40 cellular contexts compared by ENCODE assay signal in genomic region chrX:87098477-87098876, GRCh38.
"Had no signal": no experiment of that assay in that cellular context is flagged by ENCODE, and none has a peak within 500 bp of the region (broad histone marks: within the 10 kb centered on the region; RNA-seq: fewer than 3 reads in every experiment).

No MANE protein-coding gene starts in this region.

- FAIRE-seq: bronchial epithelial cell had no signal

- H3K27me3 ChIP-seq: ascending aorta, body of pancreas, brain microvascular endothelial cell, cardiac muscle cell had no signal

- H3K9me3 ChIP-seq: adrenal gland, ascending aorta, body of pancreas, breast epithelium had no signal

- H3K36me3 ChIP-seq: adrenal gland, ascending aorta, brain microvascular endothelial cell, breast epithelium, cardiac muscle cell had no signal

- H3K4me3 Mint-ChIP-seq: activated naive CD4-positive, alpha-beta T cell treated with anti-CD3 and anti-CD28 coated beads for 36 hours; activated naive CD4-positive, alpha-beta T cell treated with anti-CD3 and anti-CD28 coated beads, Interleukin-2, amount 10 ng/mL, durations not matched to agents 7 days and 5 days; activated naive CD4-positive, alpha-beta T cell treated with anti-CD3 and anti-CD28 coated beads, Interleukin-2, amount 50 U/mL, for 24 hours; activated naive CD8-positive, alpha-beta T cell; activated naive CD8-positive, alpha-beta T cell treated with anti-CD3 and anti-CD28 coated beads for 36 hours; activated naive CD8-positive, alpha-beta T cell treated with anti-CD3 and anti-CD28 coated beads, Interleukin-2, amount 10 ng/mL, durations not matched to agents 7 days and 5 days; activated naive CD8-positive, alpha-beta T cell treated with anti-CD3 and anti-CD28 coated beads, Interleukin-2, amount 50 U/mL, for 24 hours; activated T-cell treated with anti-CD3 and anti-CD28 coated beads, Interleukin-2, amount 50 U/mL, for 24 hours; activated T-cell treated with anti-CD3 and anti-CD28 coated beads, Interleukin-2, amount 50 U/mL, for 4 hours; activated T-cell treated with anti-CD3 and anti-CD28 coated beads, Interleukin-2, amount 50 U/mL, for 72 hours; activated T-helper 1 cell treated with anti-CD3 and anti-CD28 coated beads, Interleukin-12 subunit alpha, Interleukin-12 subunit beta, Interleukin-2, Interleukin-4 antibody, amounts not matched to agents 30 ng/mL and 10 ng/mL and 1 ng/mL, durations not matched to agents 14 hours and 24 hours and 36 hours; activated T-helper 17 cell treated with anti-CD3 and anti-CD28 coated beads, Interleukin-2, amount 50 U/mL, for 72 hours; brain; central memory CD8-positive, alpha-beta T cell had no signal

- H3K4me1 Mint-ChIP-seq: activated naive CD4-positive, alpha-beta T cell treated with anti-CD3 and anti-CD28 coated beads, Interleukin-2, amount 10 ng/mL, durations not matched to agents 7 days and 5 days; activated naive CD4-positive, alpha-beta T cell treated with anti-CD3 and anti-CD28 coated beads, Interleukin-2, amount 50 U/mL, for 24 hours; activated naive CD8-positive, alpha-beta T cell treated with anti-CD3 and anti-CD28 coated beads for 36 hours; activated naive CD8-positive, alpha-beta T cell treated with anti-CD3 and anti-CD28 coated beads, Interleukin-2, amount 10 ng/mL, durations not matched to agents 7 days and 5 days; activated naive CD8-positive, alpha-beta T cell treated with anti-CD3 and anti-CD28 coated beads, Interleukin-2, amount 50 U/mL, for 24 hours; activated T-helper 17 cell treated with anti-CD3 and anti-CD28 coated beads, Interleukin-2, amount 50 U/mL, for 72 hours; brain; central memory CD8-positive, alpha-beta T cell had no signal

- DNase-seq: activated effector memory CD4-positive, alpha-beta T cell treated with anti-CD3 and anti-CD28 coated beads, Interleukin-2, amount 50 U/mL, for 16 hours; activated effector memory CD4-positive, alpha-beta T cell treated with Interleukin-2 at 50 U/mL for 16 hours; activated gamma-delta T cell; activated gamma-delta T cell treated with Interleukin-2 at 50 U/mL for 16 hours; activated naive CD4-positive, alpha-beta T cell; activated naive CD4-positive, alpha-beta T cell treated with anti-CD3 and anti-CD28 coated beads for 36 hours; activated naive CD4-positive, alpha-beta T cell treated with anti-CD3 and anti-CD28 coated beads, Interleukin-2, amount 10 ng/mL, durations not matched to agents 7 days and 5 days; activated naive CD4-positive, alpha-beta T cell treated with anti-CD3 and anti-CD28 coated beads, Interleukin-2, amount 50 U/mL, for 16 hours; activated naive CD4-positive, alpha-beta T cell treated with Interleukin-2 at 50 U/mL for 16 hours; activated naive CD8-positive, alpha-beta T cell treated with anti-CD3 and anti-CD28 coated beads for 36 hours; activated naive CD8-positive, alpha-beta T cell treated with anti-CD3 and anti-CD28 coated beads, Interleukin-2, amount 10 ng/mL, durations not matched to agents 7 days and 5 days; activated naive CD8-positive, alpha-beta T cell treated with anti-CD3 and anti-CD28 coated beads, Interleukin-2, amount 50 U/mL, for 24 hours; activated T-cell treated with anti-CD3 and anti-CD28 coated beads for 4 hours; activated T-cell treated with anti-CD3 and anti-CD28 coated beads, Interleukin-2, amount 50 U/mL, for 1 hour; activated T-cell treated with anti-CD3 and anti-CD28 coated beads, Interleukin-2, amount 50 U/mL, for 24 hours; activated T-cell treated with anti-CD3 and anti-CD28 coated beads, Interleukin-2, amount 50 U/mL, for 4 hours; activated T-cell treated with anti-CD3 and anti-CD28 coated beads, Interleukin-2, amount 50 U/mL, for 48 hours; activated T-cell treated with anti-CD3 and anti-CD28 coated beads, Interleukin-2, amount 50 U/mL, for 72 hours; adrenal gland; amniotic stem cell; amygdala; anterior cingulate cortex; aorta; body of pancreas; brain microvascular endothelial cell; caudate nucleus; central memory CD4-positive, alpha-beta T cell; cerebellar nuclear complex had no signal

- H3K4me1 ChIP-seq: adrenal gland, ascending aorta, body of pancreas, breast epithelium had no signal

- H3K27me3 Mint-ChIP-seq: activated naive CD4-positive, alpha-beta T cell treated with anti-CD3 and anti-CD28 coated beads, Interleukin-2, amount 10 ng/mL, durations not matched to agents 7 days and 5 days; activated naive CD4-positive, alpha-beta T cell treated with anti-CD3 and anti-CD28 coated beads, Interleukin-2, amount 50 U/mL, for 24 hours; activated naive CD8-positive, alpha-beta T cell; activated naive CD8-positive, alpha-beta T cell treated with anti-CD3 and anti-CD28 coated beads for 36 hours; activated naive CD8-positive, alpha-beta T cell treated with anti-CD3 and anti-CD28 coated beads, Interleukin-2, amount 10 ng/mL, durations not matched to agents 7 days and 5 days; activated naive CD8-positive, alpha-beta T cell treated with anti-CD3 and anti-CD28 coated beads, Interleukin-2, amount 50 U/mL, for 24 hours; activated T-helper 17 cell treated with anti-CD3 and anti-CD28 coated beads, Interleukin-2, amount 50 U/mL, for 72 hours; brain; central memory CD8-positive, alpha-beta T cell had no signal

- H3K36me3 Mint-ChIP-seq: activated naive CD4-positive, alpha-beta T cell treated with anti-CD3 and anti-CD28 coated beads, Interleukin-2, amount 10 ng/mL, durations not matched to agents 7 days and 5 days; activated naive CD4-positive, alpha-beta T cell treated with anti-CD3 and anti-CD28 coated beads, Interleukin-2, amount 50 U/mL, for 24 hours; activated naive CD4-positive, alpha-beta T cell treated with anti-CD3 and anti-CD28 coated beads, Interleukin-2, amount 50 U/mL, for 72 hours; activated naive CD8-positive, alpha-beta T cell; activated naive CD8-positive, alpha-beta T cell treated with anti-CD3 and anti-CD28 coated beads for 36 hours; activated naive CD8-positive, alpha-beta T cell treated with anti-CD3 and anti-CD28 coated beads, Interleukin-2, amount 10 ng/mL, durations not matched to agents 7 days and 5 days; brain had no signal

- H3K4me3 ChIP-seq: adrenal gland, ascending aorta, body of pancreas, breast epithelium, cardiac muscle cell had no signal

- ATAC-seq: activated naive CD4-positive, alpha-beta T cell treated with anti-CD3 and anti-CD28 coated beads, Interleukin-2, amount 50 U/mL, for 72 hours; activated naive CD8-positive, alpha-beta T cell treated with anti-CD3 and anti-CD28 coated beads, Interleukin-2, amount 50 U/mL, for 24 hours; activated T-cell treated with anti-CD3 and anti-CD28 coated beads, Interleukin-2, amount 50 U/mL, for 4 hours; activated T-cell treated with anti-CD3 and anti-CD28 coated beads, Interleukin-2, amount 50 U/mL, for 72 hours; activated T-helper 17 cell treated with anti-CD3 and anti-CD28 coated beads, Interleukin-2, amount 50 U/mL, for 72 hours; body of pancreas had no signal

- H3K9me3 Mint-ChIP-seq: activated naive CD4-positive, alpha-beta T cell treated with anti-CD3 and anti-CD28 coated beads, Interleukin-2, amount 10 ng/mL, durations not matched to agents 7 days and 5 days; activated naive CD4-positive, alpha-beta T cell treated with anti-CD3 and anti-CD28 coated beads, Interleukin-2, amount 50 U/mL, for 72 hours; activated naive CD8-positive, alpha-beta T cell treated with anti-CD3 and anti-CD28 coated beads for 36 hours; activated naive CD8-positive, alpha-beta T cell treated with anti-CD3 and anti-CD28 coated beads, Interleukin-2, amount 10 ng/mL, durations not matched to agents 7 days and 5 days; activated naive CD8-positive, alpha-beta T cell treated with anti-CD3 and anti-CD28 coated beads, Interleukin-2, amount 50 U/mL, for 24 hours; activated T-cell treated with anti-CD3 and anti-CD28 coated beads, Interleukin-2, amount 50 U/mL, for 24 hours; activated T-cell treated with anti-CD3 and anti-CD28 coated beads, Interleukin-2, amount 50 U/mL, for 4 hours; activated T-helper 1 cell treated with anti-CD3 and anti-CD28 coated beads, Interleukin-12 subunit alpha, Interleukin-12 subunit beta, Interleukin-2, Interleukin-4 antibody, amounts not matched to agents 30 ng/mL and 10 ng/mL and 1 ng/mL, durations not matched to agents 14 hours and 24 hours and 36 hours; activated T-helper 2 cell treated with anti-CD3 and anti-CD28 coated beads, Interferon-gamma antibody, Interleukin-2, Interleukin-4, amounts not matched to agents 10 μg/mL and 5 μg/mL and 100 μg/mL, durations not matched to agents 14 hours and 24 hours and 36 hours; brain; central memory CD8-positive, alpha-beta T cell had no signal

- H3K27ac Mint-ChIP-seq: activated naive CD4-positive, alpha-beta T cell treated with anti-CD3 and anti-CD28 coated beads for 36 hours; activated naive CD4-positive, alpha-beta T cell treated with anti-CD3 and anti-CD28 coated beads, Interleukin-2, amount 10 ng/mL, durations not matched to agents 7 days and 5 days; activated naive CD4-positive, alpha-beta T cell treated with anti-CD3 and anti-CD28 coated beads, Interleukin-2, amount 50 U/mL, for 24 hours; activated naive CD4-positive, alpha-beta T cell treated with anti-CD3 and anti-CD28 coated beads, Interleukin-2, amount 50 U/mL, for 72 hours; activated naive CD8-positive, alpha-beta T cell; activated naive CD8-positive, alpha-beta T cell treated with anti-CD3 and anti-CD28 coated beads for 36 hours; activated naive CD8-positive, alpha-beta T cell treated with anti-CD3 and anti-CD28 coated beads, Interleukin-2, amount 10 ng/mL, durations not matched to agents 7 days and 5 days; activated naive CD8-positive, alpha-beta T cell treated with anti-CD3 and anti-CD28 coated beads, Interleukin-2, amount 50 U/mL, for 24 hours; activated T-cell treated with anti-CD3 and anti-CD28 coated beads, Interleukin-2, amount 50 U/mL, for 24 hours; activated T-cell treated with anti-CD3 and anti-CD28 coated beads, Interleukin-2, amount 50 U/mL, for 72 hours; activated T-helper 1 cell treated with anti-CD3 and anti-CD28 coated beads, Interleukin-12 subunit alpha, Interleukin-12 subunit beta, Interleukin-2, Interleukin-4 antibody, amounts not matched to agents 30 ng/mL and 10 ng/mL and 1 ng/mL, durations not matched to agents 14 hours and 24 hours and 36 hours; activated T-helper 17 cell treated with anti-CD3 and anti-CD28 coated beads, Interleukin-2, amount 50 U/mL, for 72 hours; activated T-helper 2 cell treated with anti-CD3 and anti-CD28 coated beads, Interferon-gamma antibody, Interleukin-2, Interleukin-4, amounts not matched to agents 10 μg/mL and 5 μg/mL and 100 μg/mL, durations not matched to agents 14 hours and 24 hours and 36 hours; brain had no signal

- H3K27ac ChIP-seq: adrenal gland, ascending aorta, body of pancreas, brain microvascular endothelial cell, breast epithelium, cardiac muscle cell had no signal
